In the genomic region with DNA sequence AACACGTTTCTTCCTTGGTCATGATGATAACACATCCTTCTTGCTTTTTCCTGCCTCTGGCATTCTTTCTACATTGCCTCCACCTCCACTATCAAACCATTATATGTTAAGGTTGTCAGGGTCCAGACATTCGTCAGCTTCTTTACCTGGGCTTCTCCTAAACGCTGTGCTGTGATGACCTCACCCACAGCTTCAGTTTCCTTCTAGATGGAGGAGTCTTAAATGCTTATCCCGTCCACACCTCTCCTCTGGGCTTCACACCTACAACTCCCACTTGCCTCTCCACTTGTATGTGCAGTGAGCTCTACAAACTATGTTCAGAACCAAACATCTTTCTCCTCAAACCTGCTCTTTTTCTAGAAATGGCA, we compare ENCODE assay signal across 8 cellular contexts. TPM values are rescaled to one million over a fixed set of nuclear protein-coding genes. Genes with fewer than 3 reads are reported as not detected.
DNase-seq lines count a peak whose midpoint lies in the region; ATAC-seq and TF ChIP-seq lines count a peak whose summit lies in the region.

No MANE protein-coding gene starts in this region.

- DNase-seq in psoas muscle = no peak
- DNase-seq in NCI-H510A (lab: John Stamatoyannopoulos, UW) = no peak
- DNase-seq in NCI-H774 (lab: John Stamatoyannopoulos, UW) = no peak
- no peak for DNase-seq in NCI-H2029 (lab: John Stamatoyannopoulos, UW)

- ATAC-seq in HG03439 (IDR thresholded peaks at IDR 0.05; ENCODE audit: unreplicated experiment) (peak; percentile 6), psoas muscle (no peak), HG03097 (IDR thresholded peaks at IDR 0.05; ENCODE audit: low FRiP score, unreplicated experiment) (no peak)

- H3K9me3 ChIP-seq in ectodermal cell (ENCODE audit: control insufficient read depth, low read length) (no peaks in the 10 kb centered on the region), psoas muscle (no peaks in the 10 kb centered on the region)

- H3K27ac ChIP-seq in ectodermal cell (ENCODE audit: insufficient read depth, low read depth, low read length, poor library complexity, severe bottlenecking) (no peak overlapping the region), psoas muscle (peak overlapping the region; percentile 92)

- 58 to 65% methylated on average over 4 of the region's 4 CpGs for WGBS in ectodermal cell, 2 experiments
- 41 to 46% (median 46%) methylated on average over 4 of the region's 4 CpGs for WGBS in psoas muscle, 3 donors

- H3K27me3 ChIP-seq in ectodermal cell (ENCODE audit: control insufficient read depth, insufficient read depth, low read length, poor library complexity, severe bottlenecking) (peaks cover 50% of the 10 kb centered on the region), psoas muscle (ENCODE audit: insufficient read depth in 3 of 3, low read length in 2 of 3) (no peaks in the 10 kb centered on the region)

- peaks cover 7% of the 10 kb centered on the region for H3K4me1 ChIP-seq in ectodermal cell (ENCODE audit: control insufficient read depth, insufficient read depth, low read length)
- H3K4me1 ChIP-seq in psoas muscle = peaks cover 15% of the 10 kb centered on the region

- H3K4me3 ChIP-seq in GM08714 (ENCODE audit: low read length) = peak overlapping the region; percentile 82
- H3K4me3 ChIP-seq in ectodermal cell (ENCODE audit: insufficient read depth, low read depth, low read length) = peak overlapping the region; percentile 76
- peak overlapping the region; percentile 91 for H3K4me3 ChIP-seq in psoas muscle

- intact Hi-C loops in psoas muscle (cut with DNase I) = loop anchor here in 1 of 2 donors (5.0 kb wide), 1 partner anchor 132 kb away; the partner anchor contains the start of gene GLS

- no peaks in the 10 kb centered on the region for H3K36me3 ChIP-seq in ectodermal cell (ENCODE audit: control insufficient read depth, insufficient read depth, low read length)
- H3K36me3 ChIP-seq in psoas muscle (ENCODE audit: insufficient read depth in 1 of 2, low read depth in 1 of 2) = peaks cover 0 to 12% of the 10 kb centered on the region in 2 donors

- no peak for TF ChIP-seq CTCF in psoas muscle (IDR thresholded peaks at IDR 0.05)

RNA-seq across cellular contexts. Expression of gene STAT1, which starts 0.7 kb away (rescaled TPM):
- 44.2 TPM for polyA plus RNA-seq in ectodermal cell (2013, experiment 1 of 4)
- 45.0 TPM for polyA plus RNA-seq in ectodermal cell (2013, experiment 2 of 4)
- polyA plus RNA-seq in ectodermal cell (2013, experiment 3 of 4) = 35.3 TPM
- 38.4 TPM for polyA plus RNA-seq in ectodermal cell (2013, experiment 4 of 4)
- 10 to 100 TPM; 26.1 to 49.0 (median 39.7) TPM for total RNA-seq in psoas muscle
- polyA plus RNA-seq in psoas muscle = 10 to 100 TPM; 14.2 to 36.9 (median 19.0) TPM
